7 cellular contexts compared by ENCODE assay signal in the genomic region with DNA sequence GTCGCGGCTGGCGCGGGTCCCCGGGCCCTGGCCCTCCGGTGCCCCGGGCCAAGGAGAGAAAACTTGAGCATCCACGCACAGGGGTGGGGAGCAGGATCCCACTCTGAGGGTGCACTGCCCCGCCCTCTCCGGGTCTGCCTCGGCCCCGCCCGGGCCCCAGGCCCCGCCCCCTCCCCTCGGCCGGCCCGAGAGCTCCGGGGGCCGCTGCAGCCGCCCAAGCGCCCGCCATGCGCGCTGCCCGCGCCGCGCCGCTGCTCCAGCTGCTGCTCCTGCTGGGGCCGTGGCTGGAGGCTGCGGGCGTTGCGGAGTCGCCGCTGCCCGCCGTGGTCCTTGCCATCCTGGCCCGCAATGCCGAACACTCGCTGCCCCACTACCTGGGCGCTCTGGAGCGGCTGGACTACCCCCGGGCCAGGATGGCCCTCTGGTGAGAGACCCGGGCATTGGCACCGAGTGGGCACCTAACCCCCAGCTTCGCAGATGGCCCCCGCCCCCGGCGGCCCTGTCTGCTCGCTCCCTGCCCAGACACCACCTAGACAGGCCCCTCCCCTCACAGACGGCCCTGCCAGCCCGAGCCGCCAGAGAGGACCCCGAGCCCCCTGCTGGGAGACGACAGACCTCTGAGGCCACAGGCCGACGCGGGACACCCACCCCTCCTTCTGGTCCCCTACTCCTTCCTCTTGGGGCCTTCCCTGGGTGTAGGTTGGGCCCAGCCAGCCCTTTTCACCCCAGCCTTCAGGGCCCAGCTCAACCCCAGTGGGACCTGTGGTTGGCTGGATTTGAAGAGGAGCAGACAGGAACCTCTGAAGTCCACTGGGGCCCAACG. TPM values are rescaled to one million over a fixed set of nuclear protein-coding genes. Genes with fewer than 3 reads are reported as not detected.
DNase-seq lines count a peak whose midpoint lies in the region; ATAC-seq, FAIRE-seq and TF ChIP-seq lines count a peak whose summit lies in the region.

A gene with protein sequence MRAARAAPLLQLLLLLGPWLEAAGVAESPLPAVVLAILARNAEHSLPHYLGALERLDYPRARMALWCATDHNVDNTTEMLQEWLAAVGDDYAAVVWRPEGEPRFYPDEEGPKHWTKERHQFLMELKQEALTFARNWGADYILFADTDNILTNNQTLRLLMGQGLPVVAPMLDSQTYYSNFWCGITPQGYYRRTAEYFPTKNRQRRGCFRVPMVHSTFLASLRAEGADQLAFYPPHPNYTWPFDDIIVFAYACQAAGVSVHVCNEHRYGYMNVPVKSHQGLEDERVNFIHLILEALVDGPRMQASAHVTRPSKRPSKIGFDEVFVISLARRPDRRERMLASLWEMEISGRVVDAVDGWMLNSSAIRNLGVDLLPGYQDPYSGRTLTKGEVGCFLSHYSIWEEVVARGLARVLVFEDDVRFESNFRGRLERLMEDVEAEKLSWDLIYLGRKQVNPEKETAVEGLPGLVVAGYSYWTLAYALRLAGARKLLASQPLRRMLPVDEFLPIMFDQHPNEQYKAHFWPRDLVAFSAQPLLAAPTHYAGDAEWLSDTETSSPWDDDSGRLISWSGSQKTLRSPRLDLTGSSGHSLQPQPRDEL (plus strand): TSS at position 207 of the 823 bp plus-strand sequence. CDS start 21 bp downstream, at position 228.

- peaks cover 13% of the 10 kb centered on the region; the same call in 1 of the 2 replicates for H3K27me3 ChIP-seq in H9 (ENCODE audit: insufficient read depth, low read length)
- H3K27me3 ChIP-seq in MM.1S (replicated peaks; ENCODE audit: insufficient read depth, low read length): peaks cover 10% of the 10 kb centered on the region; the same call in 1 of the 2 replicates
- peaks cover 31% of the 10 kb centered on the region for H3K27me3 ChIP-seq in endodermal cell (ENCODE audit: control insufficient read depth, insufficient read depth, low read length, poor library complexity, severe bottlenecking)

- no peak for FAIRE-seq in GM12891 (lab: Jason Lieb, UNC)

- no peak within 1 kb of the TSS for H4K91ac ChIP-seq in H9 (ENCODE audit: insufficient read length, low read depth, low read length)

- H2BK120ac ChIP-seq in H9 (ENCODE audit: low read depth, low read length, poor library complexity, severe bottlenecking): no peak within 1 kb of the TSS

- H3K79me2 ChIP-seq in H9 (ENCODE audit: insufficient read depth, low read length) (no peaks in the 10 kb centered on the region), MM.1S (ENCODE audit: low read length) (no peaks in the 10 kb centered on the region)

- peak; percentile 86 for ATAC-seq in activated CD8-positive, alpha-beta T cell treated with anti-CD3 and anti-CD28 coated beads, Interleukin-2, amount 10 ng/mL, durations not matched to agents 7 days and 5 days

- H3K23ac ChIP-seq in H9 (ENCODE audit: insufficient read length, low read depth, low read length): no peak within 1 kb of the TSS

- no peaks in the 10 kb centered on the region for H3F3A ChIP-seq in MM.1S (ENCODE audit: insufficient read depth, low read length)

- H3K9me3 ChIP-seq in H9 (ENCODE audit: control insufficient read depth, low read depth, low read length) (no peaks in the 10 kb centered on the region), MM.1S (replicated peaks; ENCODE audit: insufficient read depth, low read length) (no peaks in the 10 kb centered on the region), endodermal cell (ENCODE audit: control insufficient read depth, low read length) (no peaks in the 10 kb centered on the region), mesodermal cell (ENCODE audit: control insufficient read depth, low read length) (no peaks in the 10 kb centered on the region)

- no peak within 1 kb of the TSS for H2BK5ac ChIP-seq in H9 (ENCODE audit: insufficient read length, low read length)

- DNase-seq in GM12891 (ENCODE audit: insufficient read length, low spot score): peak; percentile 84
- peak; percentile 65 for DNase-seq in H9
- DNase-seq in MM.1S: peak; percentile 51
- DNase-seq in activated CD8-positive, alpha-beta T cell treated with anti-CD3 and anti-CD28 coated beads, Interleukin-2, amount 10 ng/mL, durations not matched to agents 7 days and 5 days: peak; percentile 63
- DNase-seq in endodermal cell: peak; percentile 83
- peak; percentile 23 for DNase-seq in stimulated activated CD8-positive, alpha-beta memory T cell treated with anti-CD3 and anti-CD28 coated beads, Interleukin-7, amount 100 ng/mL, for 24 hours (ENCODE audit: low read depth)

- H3K4ac ChIP-seq in H9 (ENCODE audit: low read depth, low read length): no peak within 1 kb of the TSS

- H3K9me2 ChIP-seq in MM.1S (replicated peaks; ENCODE audit: insufficient read depth, low read length): no peaks in the 10 kb centered on the region

- H3K27ac ChIP-seq in H9 (ENCODE audit: insufficient read length, low read depth, low read length) (no peak within 1 kb of the TSS), MM.1S (ENCODE audit: low read length) (no peak within 1 kb of the TSS), endodermal cell (ENCODE audit: low read depth, low read length) (peak within 1 kb of the TSS; percentile 63), mesodermal cell (ENCODE audit: low read depth, low read length, severe bottlenecking) (no peak within 1 kb of the TSS)

- H3K9me3 Mint-ChIP-seq in H9 (no peaks in the 10 kb centered on the region), endodermal cell (no peaks in the 10 kb centered on the region)
- no peaks in the 10 kb centered on the region for H3K9me3 Mint-ChIP-seq in activated CD8-positive, alpha-beta T cell treated with anti-CD3 and anti-CD28 coated beads, Interleukin-2, amount 10 ng/mL, durations not matched to agents 7 days and 5 days (ENCODE audit: insufficient read depth)

- no peak within 1 kb of the TSS for H2BK12ac ChIP-seq in H9 (ENCODE audit: insufficient read length, low read depth, low read length)

- peaks cover 14 to 20% of the 10 kb centered on the region in 2 experiments for H3K4me1 Mint-ChIP-seq in H9
- H3K4me1 Mint-ChIP-seq in activated CD8-positive, alpha-beta T cell treated with anti-CD3 and anti-CD28 coated beads, Interleukin-2, amount 10 ng/mL, durations not matched to agents 7 days and 5 days (ENCODE audit: low read depth): peaks cover 24% of the 10 kb centered on the region
- H3K4me1 Mint-ChIP-seq in endodermal cell: peaks cover 3% of the 10 kb centered on the region

- H4K8ac ChIP-seq in H9 (replicated peaks; ENCODE audit: insufficient read length, low read depth, low read length): no peak within 1 kb of the TSS

- POLR2A ChIA-PET in activated CD8-positive, alpha-beta T cell treated with anti-CD3 and anti-CD28 coated beads, Interleukin-2, amount 10 ng/mL, durations not matched to agents 7 days and 5 days (lab: Charles Lee): interaction anchor here (0.6 to 1.2 kb wide), 4 partner anchors 31 to 522 kb away, joined by 3 to 8 read pairs (median 3); a partner anchor contains a TSS

- H3K36me3 ChIP-seq in MM.1S (replicated peaks; ENCODE audit: insufficient read depth, low read length) (no peaks in the 10 kb centered on the region), endodermal cell (ENCODE audit: control insufficient read depth, insufficient read depth, low read length) (no peaks in the 10 kb centered on the region), mesodermal cell (ENCODE audit: control insufficient read depth, insufficient read depth, low read length) (peaks cover 7% of the 10 kb centered on the region)

- H3K4me3 ChIP-seq in MM.1S (ENCODE audit: low read length) (peak within 1 kb of the TSS; percentile 70), endodermal cell (ENCODE audit: low read length) (peak within 1 kb of the TSS; percentile 81), mesodermal cell (ENCODE audit: extremely low read depth, insufficient read depth, low read length, poor library complexity, severe bottlenecking) (peak within 1 kb of the TSS; percentile 83)

- H3K23me2 ChIP-seq in H9 (ENCODE audit: insufficient read length, low read depth, low read length, poor library complexity, severe bottlenecking): peaks cover 12% of the 10 kb centered on the region

- no peaks in the 10 kb centered on the region for H4K20me1 ChIP-seq in H9 (ENCODE audit: control insufficient read depth, insufficient read depth, insufficient read length)
- H4K20me1 ChIP-seq in MM.1S (ENCODE audit: insufficient read depth, low read length): no peaks in the 10 kb centered on the region

- H2AK5ac ChIP-seq in H9 (ENCODE audit: insufficient read length, low read length): no peak within 1 kb of the TSS

- H3K4me3 Mint-ChIP-seq in H9: peak within 1 kb of the TSS; percentile 60 to 81
- H3K4me3 Mint-ChIP-seq in activated CD8-positive, alpha-beta T cell treated with anti-CD3 and anti-CD28 coated beads, Interleukin-2, amount 10 ng/mL, durations not matched to agents 7 days and 5 days: peak within 1 kb of the TSS; percentile 65
- peak within 1 kb of the TSS; percentile 60 for H3K4me3 Mint-ChIP-seq in endodermal cell

- no CpG with 5 or more reads among the region's 59 CpGs for WGBS in H9 (ENCODE audit: extremely low coverage, insufficient read length, low lambda C conversion rate)
- WGBS in endodermal cell (ENCODE audit: insufficient coverage in 1 of 2, insufficient read length in 1 of 2), 2 experiments: 1 to 5% methylated on average over 12 to 59 of the region's 59 CpGs
- 0 to 1% methylated on average over 18 to 37 of the region's 59 CpGs for WGBS in mesodermal cell (ENCODE audit: insufficient coverage in 2 of 2), 2 experiments

- H2BK15ac ChIP-seq in H9 (ENCODE audit: low read depth, low read length): no peak within 1 kb of the TSS

- H4K5ac ChIP-seq in H9 (ENCODE audit: insufficient read length, low read depth, low read length): no peak within 1 kb of the TSS

- TF ChIP-seq CTCF in H9 (conservative IDR thresholded peaks at IDR 0.05) (no peak), MM.1S (IDR thresholded peaks at IDR 0.05; ENCODE audit: low read length) (0 out of 2 replicates have a peak, but pooled peaks have one; percentile 10), endodermal cell (conservative IDR thresholded peaks at IDR 0.05) (no peak)

- H3T11ph ChIP-seq in H9 (ENCODE audit: low read length): no peak within 1 kb of the TSS

- no peak for TF ChIP-seq POLR2A in GM12891 (IDR thresholded peaks at IDR 0.05; ENCODE audit: low read depth, low read length)

- no peak within 1 kb of the TSS for H3K14ac ChIP-seq in H9 (ENCODE audit: insufficient read depth, low read length)

- H3K79me1 ChIP-seq in H9 (ENCODE audit: insufficient read depth, low read depth, low read length, poor library complexity, severe bottlenecking): no peaks in the 10 kb centered on the region

- H3K9ac ChIP-seq in H9 (ENCODE audit: extremely low read depth, insufficient read length, low read length): no peak within 1 kb of the TSS
- peak within 1 kb of the TSS; percentile 52; the same call in 1 of the 2 replicates for H3K9ac ChIP-seq in MM.1S (ENCODE audit: low read length)
- peak within 1 kb of the TSS; percentile 38 for H3K9ac ChIP-seq in endodermal cell (ENCODE audit: extremely low read depth, low read length, poor library complexity, severe bottlenecking)

- CTCF ChIA-PET in activated CD8-positive, alpha-beta T cell treated with anti-CD3 and anti-CD28 coated beads, Interleukin-2, amount 10 ng/mL, durations not matched to agents 7 days and 5 days (lab: Charles Lee): interaction anchor here (0.8 to 2.7 kb wide), 21 partner anchors 9 to 208 kb away, joined by 3 to 37 read pairs (median 5); a partner anchor contains a TSS

- H3K4me2 ChIP-seq in H9 (ENCODE audit: insufficient read depth, insufficient read length, low read length) (peak within 1 kb of the TSS; percentile 45), MM.1S (ENCODE audit: low read depth, low read length) (peak within 1 kb of the TSS; percentile 97)

- H3K56ac ChIP-seq in H9 (ENCODE audit: insufficient read length, low read depth, low read length): no peak within 1 kb of the TSS

- no peak within 1 kb of the TSS for H3K27ac Mint-ChIP-seq in H9
- H3K27ac Mint-ChIP-seq in activated CD8-positive, alpha-beta T cell treated with anti-CD3 and anti-CD28 coated beads, Interleukin-2, amount 10 ng/mL, durations not matched to agents 7 days and 5 days: no peak within 1 kb of the TSS
- H3K27ac Mint-ChIP-seq in endodermal cell: no peak within 1 kb of the TSS

- peaks cover 82% of the 10 kb centered on the region for H3K27me3 Mint-ChIP-seq in H9 (ENCODE audit: low read depth)
- H3K27me3 Mint-ChIP-seq in activated CD8-positive, alpha-beta T cell treated with anti-CD3 and anti-CD28 coated beads, Interleukin-2, amount 10 ng/mL, durations not matched to agents 7 days and 5 days (ENCODE audit: low read depth): peaks cover 23% of the 10 kb centered on the region
- peaks cover 47% of the 10 kb centered on the region for H3K27me3 Mint-ChIP-seq in endodermal cell (ENCODE audit: insufficient read depth)

- H3K4me1 ChIP-seq in H9 (ENCODE audit: insufficient read depth, low read length) (peaks cover 3% of the 10 kb centered on the region), MM.1S (ENCODE audit: low read length) (no peaks in the 10 kb centered on the region), endodermal cell (ENCODE audit: control insufficient read depth, insufficient read depth, low read length) (no peaks in the 10 kb centered on the region), mesodermal cell (ENCODE audit: control insufficient read depth, insufficient read depth, low read length, poor library complexity, severe bottlenecking) (peaks cover 10% of the 10 kb centered on the region)

- H2AFZ ChIP-seq in H9 (ENCODE audit: low read length): no peak within 1 kb of the TSS
- peak within 1 kb of the TSS; percentile 87 for H2AFZ ChIP-seq in MM.1S (ENCODE audit: low read length)

- no peaks in the 10 kb centered on the region for H3K36me3 Mint-ChIP-seq in H9 (ENCODE audit: insufficient read depth in 1 of 3, low read depth in 3 of 3)
- no peaks in the 10 kb centered on the region for H3K36me3 Mint-ChIP-seq in activated CD8-positive, alpha-beta T cell treated with anti-CD3 and anti-CD28 coated beads, Interleukin-2, amount 10 ng/mL, durations not matched to agents 7 days and 5 days (ENCODE audit: low read depth)
- H3K36me3 Mint-ChIP-seq in endodermal cell (ENCODE audit: low read depth): no peaks in the 10 kb centered on the region

- no peak within 1 kb of the TSS for H2BK20ac ChIP-seq in H9 (ENCODE audit: low read depth, low read length, poor library complexity, severe bottlenecking)

- no peak within 1 kb of the TSS for H3K18ac ChIP-seq in H9 (ENCODE audit: insufficient read length, low read depth, low read length)

RNA-seq across cellular contexts. Expression of the gene that starts here (rescaled TPM):
- polyA plus RNA-seq in GM12891 (2012; ENCODE audit: low read depth, missing spikeins): 3.7 TPM
- total RNA-seq in H9 (2021) (5.4 and 5.9 TPM in 2 replicates), endodermal cell (10 to 100 TPM; 18.5 to 26.5 TPM)
- 1 to 10 TPM; 3.9 to 4.2 TPM for total RNA-seq in activated CD8-positive, alpha-beta T cell treated with anti-CD3 and anti-CD28 coated beads, Interleukin-2, amount 10 ng/mL, durations not matched to agents 7 days and 5 days
- polyA plus RNA-seq in endodermal cell (2013, experiment 1 of 2): 51.5 TPM
- polyA plus RNA-seq in endodermal cell (2013, experiment 2 of 2): 53.6 TPM
- polyA plus RNA-seq in mesodermal cell (2013, experiment 1 of 2): 34.4 TPM
- polyA plus RNA-seq in mesodermal cell (2013, experiment 2 of 2): 27.4 TPM

Comparison
In these comparisons a context has a peak if more than half of its experiments do, and no peak if none do; other contexts are left out.
1. DNase-seq: peak in every context shown above with its lines; median percentile 84 in GM12891; 83 in endodermal cell; 65 in H9; 63 in activated CD8-positive, alpha-beta T cell treated with anti-CD3 and anti-CD28 coated beads, Interleukin-2, amount 10 ng/mL, durations not matched to agents 7 days and 5 days; 51 in MM.1S; 23 in stimulated activated CD8-positive, alpha-beta memory T cell treated with anti-CD3 and anti-CD28 coated beads, Interleukin-7, amount 100 ng/mL, for 24 hours.